In the genomic region with DNA sequence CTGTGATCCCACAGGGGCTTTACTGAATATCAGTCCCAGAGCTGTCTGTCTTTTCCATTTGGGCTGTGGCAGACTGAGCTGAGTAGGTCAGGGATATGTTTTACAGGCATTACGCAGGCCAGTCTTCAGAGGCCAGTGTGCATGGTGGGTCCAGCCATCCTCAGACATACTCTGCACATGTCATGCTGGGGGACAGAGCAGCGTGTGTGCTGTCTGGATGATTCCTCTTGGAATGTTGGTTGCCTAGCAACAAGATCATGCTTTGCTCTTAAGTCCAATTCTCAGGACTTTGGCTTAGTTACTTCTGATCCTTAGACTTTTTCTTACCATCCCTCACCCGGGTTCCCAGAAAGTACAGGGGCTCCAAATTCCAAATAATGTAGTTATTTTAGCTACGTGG, we compare ENCODE assay signal across 33 cellular contexts.
DNase-seq lines count a peak whose midpoint lies in the region; ATAC-seq and TF ChIP-seq lines count a peak whose summit lies in the region.
"Had no signal": no experiment of that assay in that cellular context is flagged by ENCODE, and none has a peak within 500 bp of the region (broad histone marks: within the 10 kb centered on the region; RNA-seq: fewer than 3 reads in every experiment).

No MANE protein-coding gene starts in this region.

- H3K9me3 ChIP-seq in GM23248 (ENCODE audit: low read depth): no peaks in the 10 kb centered on the region
- H3K9me3 ChIP-seq in endodermal cell (ENCODE audit: control insufficient read depth, low read length): no peaks in the 10 kb centered on the region
- H3K9me3 ChIP-seq: Peyer's patch, psoas muscle, uterus had no signal

- H3K27ac ChIP-seq in GM23248 (no peak overlapping the region), endodermal cell (ENCODE audit: low read depth, low read length) (peak overlapping the region; percentile 67)
- H3K27ac ChIP-seq: epithelial cell of prostate, Peyer's patch, psoas muscle, skin epidermis, uterus had no signal

- DNase-seq in GM23248 (peak; percentile 27), NCI-H524 treated with DMSO at 0.1 percent for 48 hours (lab: John Stamatoyannopoulos, UW) (peak; percentile 50), endodermal cell (no peak), myocyte (ENCODE audit: low read depth) (peak; percentile 8), NCI-H345 treated with DMSO at 0.1 percent for 48 hours (lab: John Stamatoyannopoulos, UW; ENCODE audit: unreplicated experiment) (no peak)
- DNase-seq: activated B cell treated with CpG ODN at 0.5 μM for 24 hours; activated CD4-positive, alpha-beta T cell treated with anti-CD3 and anti-CD28 coated beads, Interleukin-2, amount 50 U/mL, for 1 hour; activated gamma-delta T cell treated with Interleukin-2 at 50 U/mL for 16 hours; activated naive CD8-positive, alpha-beta T cell treated with anti-CD3 and anti-CD28 coated beads, Interleukin-2, amount 50 U/mL, for 24 hours; activated T-cell treated with anti-CD3 and anti-CD28 coated beads, Interleukin-2, amount 50 U/mL, for 4 hours; C1 segment of cervical spinal cord; cerebellar nuclear complex; COR-L47; DMS79; effector CD4-positive, alpha-beta T cell; head of caudate nucleus; HFFc6; NCI-H1092; NCI-H1930; nucleus accumbens; Peyer's patch; T1000; uterus had no signal

- no peak overlapping the region for H3K4me2 ChIP-seq in GM23248 (ENCODE audit: unreplicated experiment)

- TF ChIP-seq CTCF in endodermal cell (conservative IDR thresholded peaks at IDR 0.05): no peak

- no peaks in the 10 kb centered on the region; the same call in 1 of the 2 replicates for H3K9me2 ChIP-seq in GM23248 (ENCODE audit: insufficient read depth)

- H3K27me3 Mint-ChIP-seq in endodermal cell (ENCODE audit: insufficient read depth): no peaks in the 10 kb centered on the region
- H3K27me3 Mint-ChIP-seq: activated B cell treated with CpG ODN at 0.5 μM for 24 hours; activated naive CD8-positive, alpha-beta T cell treated with anti-CD3 and anti-CD28 coated beads, Interleukin-2, amount 50 U/mL, for 24 hours; IgD-negative memory B cell; stimulated activated naive CD8-positive, alpha-beta T cell treated with anti-CD3 and anti-CD28 coated beads, Interleukin-15, Interleukin-2, amounts not matched to agents 100 ng/mL and 50 ng/mL, for 24 hours had no signal

- H3K9ac ChIP-seq in GM23248 (no peak overlapping the region), endodermal cell (ENCODE audit: extremely low read depth, low read length, poor library complexity, severe bottlenecking) (no peak overlapping the region)

- H3K36me3 ChIP-seq in GM23248 (ENCODE audit: low read depth) (no peaks in the 10 kb centered on the region), endodermal cell (ENCODE audit: control insufficient read depth, insufficient read depth, low read length) (no peaks in the 10 kb centered on the region)
- H3K36me3 ChIP-seq: Peyer's patch, uterus had no signal

- H3K36me3 Mint-ChIP-seq in endodermal cell (ENCODE audit: low read depth): no peaks in the 10 kb centered on the region

- H3K4me3 ChIP-seq in GM23248 (no peak overlapping the region), endodermal cell (ENCODE audit: low read length) (no peak overlapping the region)
- H3K4me3 ChIP-seq: Peyer's patch, psoas muscle, skin epidermis, uterus had no signal

- H3K4me3 Mint-ChIP-seq in endodermal cell: no peak overlapping the region
- H3K4me3 Mint-ChIP-seq: activated B cell treated with CpG ODN at 0.5 μM for 24 hours; activated naive CD8-positive, alpha-beta T cell treated with anti-CD3 and anti-CD28 coated beads, Interleukin-2, amount 50 U/mL, for 24 hours; activated T-cell treated with anti-CD3 and anti-CD28 coated beads, Interleukin-2, amount 50 U/mL, for 4 hours; HFFc6; IgD-negative memory B cell; memory B cell; stimulated activated naive CD8-positive, alpha-beta T cell treated with anti-CD3 and anti-CD28 coated beads, Interleukin-15, Interleukin-2, amounts not matched to agents 100 ng/mL and 50 ng/mL, for 24 hours had no signal

- no peaks in the 10 kb centered on the region for H4K20me1 ChIP-seq in GM23248 (ENCODE audit: insufficient read depth)

- no peaks in the 10 kb centered on the region for H3K9me3 Mint-ChIP-seq in endodermal cell
- H3K9me3 Mint-ChIP-seq: activated B cell treated with CpG ODN at 0.5 μM for 24 hours, HFFc6, memory B cell had no signal

- no peak overlapping the region for H3K27ac Mint-ChIP-seq in endodermal cell
- H3K27ac Mint-ChIP-seq: activated B cell treated with CpG ODN at 0.5 μM for 24 hours; activated naive CD8-positive, alpha-beta T cell treated with anti-CD3 and anti-CD28 coated beads, Interleukin-2, amount 50 U/mL, for 24 hours; HFFc6; IgD-negative memory B cell; memory B cell; stimulated activated naive CD8-positive, alpha-beta T cell treated with anti-CD3 and anti-CD28 coated beads, Interleukin-15, Interleukin-2, amounts not matched to agents 100 ng/mL and 50 ng/mL, for 24 hours had no signal

- 62 to 68% methylated on average over 4 of the region's 4 CpGs for WGBS in GM23248 (ENCODE audit: low coverage in 1 of 2, low lambda C conversion rate in 2 of 2, missing lambda C conversion rate in 2 of 2), 2 experiments
- 86 to 92% methylated on average over 2 to 4 of the region's 4 CpGs for WGBS in endodermal cell (ENCODE audit: insufficient coverage in 1 of 2, insufficient read length in 1 of 2), 2 experiments

- H3K4me1 Mint-ChIP-seq in endodermal cell: peaks cover 18% of the 10 kb centered on the region
- H3K4me1 Mint-ChIP-seq: activated B cell treated with CpG ODN at 0.5 μM for 24 hours; activated naive CD8-positive, alpha-beta T cell treated with anti-CD3 and anti-CD28 coated beads, Interleukin-2, amount 50 U/mL, for 24 hours had no signal

- no peaks in the 10 kb centered on the region for H3K79me2 ChIP-seq in GM23248 (ENCODE audit: insufficient read depth)

- ATAC-seq in HG02678 (IDR thresholded peaks at IDR 0.05; ENCODE audit: unreplicated experiment) (no peak), HG03521 (IDR thresholded peaks at IDR 0.05; ENCODE audit: unreplicated experiment) (no peak), HG02798 (IDR thresholded peaks at IDR 0.05; ENCODE audit: poor library complexity, unreplicated experiment) (no peak)
- ATAC-seq: activated naive CD8-positive, alpha-beta T cell treated with anti-CD3 and anti-CD28 coated beads, Interleukin-2, amount 50 U/mL, for 24 hours; activated T-cell treated with anti-CD3 and anti-CD28 coated beads, Interleukin-2, amount 50 U/mL, for 4 hours; left lobe of liver; psoas muscle had no signal

- in situ Hi-C loops in GM23248 (cut with MboI): no loop called here

- peaks cover 12% of the 10 kb centered on the region for H3F3A ChIP-seq in GM23248 (ENCODE audit: insufficient read depth)

- H3K4me1 ChIP-seq in GM23248 (ENCODE audit: insufficient read depth) (peaks cover 17% of the 10 kb centered on the region), endodermal cell (ENCODE audit: control insufficient read depth, insufficient read depth, low read length) (no peaks in the 10 kb centered on the region)
- H3K4me1 ChIP-seq: Peyer's patch, uterus had no signal

- no peaks in the 10 kb centered on the region for H3K27me3 ChIP-seq in GM23248 (replicated peaks; ENCODE audit: insufficient read depth)
- no peaks in the 10 kb centered on the region for H3K27me3 ChIP-seq in endodermal cell (ENCODE audit: control insufficient read depth, insufficient read depth, low read length, poor library complexity, severe bottlenecking)
- H3K27me3 ChIP-seq: Peyer's patch, uterus had no signal

- no peak overlapping the region for H2AFZ ChIP-seq in GM23248

Comparison
In these comparisons a context has a peak if more than half of its experiments do, and no peak if none do; other contexts are left out.
1. DNase-seq: peak in GM23248 (single experiment), NCI-H524 treated with DMSO at 0.1 percent for 48 hours (single experiment) and myocyte (single experiment); none in endodermal cell (single experiment) and NCI-H345 treated with DMSO at 0.1 percent for 48 hours (single experiment).